ENCODE assay signal across 13 cellular contexts in the genomic region with DNA sequence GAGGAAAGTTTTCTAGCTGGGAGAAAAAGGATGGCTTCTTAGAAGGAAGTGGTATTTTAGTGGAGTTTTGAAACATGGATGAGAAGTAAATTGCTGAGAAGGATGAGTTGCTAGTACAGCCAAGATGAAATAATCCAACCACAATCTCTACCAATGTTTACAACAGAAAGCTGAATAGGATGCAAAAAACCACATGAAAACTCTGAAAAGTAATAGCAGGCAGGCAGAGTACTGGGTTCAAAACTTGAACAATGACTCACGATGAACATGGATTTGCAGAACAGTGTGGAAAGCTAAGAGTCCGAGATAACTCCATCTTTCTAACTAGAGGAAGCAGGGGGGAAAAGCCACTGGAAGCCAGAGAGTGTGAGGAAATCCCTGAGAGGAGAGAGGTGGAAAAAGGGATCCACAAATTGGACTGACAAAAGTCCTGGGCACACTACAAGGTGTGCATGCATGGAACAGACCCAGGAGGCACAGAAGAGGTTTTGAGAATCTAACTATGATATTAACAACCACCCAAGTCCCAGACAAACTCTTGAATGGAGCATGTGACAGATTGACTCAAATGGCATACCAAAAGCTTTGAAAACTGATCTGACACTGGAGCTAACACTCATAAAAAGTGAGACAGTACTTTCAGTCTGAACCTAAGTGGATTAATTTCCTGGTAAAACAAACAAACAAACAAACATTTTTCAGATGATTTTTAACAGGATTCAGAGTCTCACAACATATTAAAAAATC.
DNase-seq lines count a peak whose midpoint lies in the region; ATAC-seq and TF ChIP-seq lines count a peak whose summit lies in the region.
"Had no signal": no experiment of that assay in that cellular context is flagged by ENCODE, and none has a peak within 500 bp of the region (broad histone marks: within the 10 kb centered on the region; RNA-seq: fewer than 3 reads in every experiment).

No MANE protein-coding gene starts in this region.

- no peak overlapping the region for H4K8ac ChIP-seq in mesendoderm (ENCODE audit: low read depth, low read length)

- H2AFZ ChIP-seq in SU-DHL-6 (ENCODE audit: low read depth, low read length, severe bottlenecking), result no peak overlapping the region

- no peak overlapping the region for H2BK15ac ChIP-seq in mesendoderm (replicated peaks; ENCODE audit: low read depth)

- H3K23ac ChIP-seq in mesendoderm (ENCODE audit: low read length), result no peak overlapping the region

- H3K79me2 ChIP-seq in SU-DHL-6 (ENCODE audit: insufficient read depth, low read length) (peaks cover 84% of the 10 kb centered on the region), mesendoderm (ENCODE audit: control insufficient read depth, insufficient read depth, low read length) (no peaks in the 10 kb centered on the region)

- peaks cover 19% of the 10 kb centered on the region for H3K36me3 ChIP-seq in SU-DHL-6 (ENCODE audit: low read length)
- no peaks in the 10 kb centered on the region for H3K36me3 ChIP-seq in mesendoderm (ENCODE audit: control insufficient read depth, insufficient read depth, low read length)

- TF ChIP-seq CTCF in SU-DHL-6 (IDR thresholded peaks at IDR 0.05; ENCODE audit: insufficient read depth, low read length, poor library complexity, severe bottlenecking), result no peak

- ATAC-seq in HG03460 (IDR thresholded peaks at IDR 0.05; ENCODE audit: unreplicated experiment), result no peak

- no peak for DNase-seq in activated naive CD4-positive, alpha-beta T cell treated with anti-CD3 and anti-CD28 coated beads, Interleukin-2, amount 50 U/mL, for 16 hours
- no peak for DNase-seq in COR-L47 (lab: John Stamatoyannopoulos, UW)
- DNase-seq in mesendoderm, result no peak
- DNase-seq in NCI-H2029 treated with DMSO at 0.1 percent for 48 hours (lab: John Stamatoyannopoulos, UW), result no peak
- DNase-seq: activated effector memory CD4-positive, alpha-beta T cell treated with Interleukin-2 at 50 U/mL for 16 hours; GDM1; NCI-H446 treated with DMSO at 0.1 percent for 48 hours; stimulated activated CD4-positive, alpha-beta T cell treated with anti-CD3 and anti-CD28 coated beads, Interleukin-1b, Interleukin-23, amount 100 ng/mL, for 48 hours had no signal

- H3K9me3 Mint-ChIP-seq in activated naive CD4-positive, alpha-beta T cell treated with anti-CD3 and anti-CD28 coated beads, Interleukin-2, amount 50 U/mL, for 24 hours, result peaks cover 16% of the 10 kb centered on the region
- H3K9me3 Mint-ChIP-seq in dendritic cell treated with granulocyte-macrophage colony-stimulating factor and Interleukin-4, amounts not matched to agents 40 ng/mL and 50 ng/mL, for 4 days, result peaks cover 13% of the 10 kb centered on the region

- H3K27me3 ChIP-seq in SU-DHL-6 (ENCODE audit: low read length) (no peaks in the 10 kb centered on the region), mesendoderm (ENCODE audit: insufficient read depth, low read length, poor library complexity) (no peaks in the 10 kb centered on the region)

- H4K20me1 ChIP-seq in SU-DHL-6 (ENCODE audit: low read depth, low read length), result no peaks in the 10 kb centered on the region

- no peak overlapping the region for H2BK120ac ChIP-seq in mesendoderm (ENCODE audit: low read depth, low read length)

- H3K27ac ChIP-seq in SU-DHL-6 (ENCODE audit: low read depth, low read length) (peak overlapping the region; percentile 100), mesendoderm (ENCODE audit: low read depth, low read length) (no peak overlapping the region)

- H3K4me3 Mint-ChIP-seq in activated naive CD4-positive, alpha-beta T cell treated with anti-CD3 and anti-CD28 coated beads, Interleukin-2, amount 50 U/mL, for 24 hours, result peak overlapping the region; percentile 67
- no peak overlapping the region for H3K4me3 Mint-ChIP-seq in dendritic cell treated with granulocyte-macrophage colony-stimulating factor and Interleukin-4, amounts not matched to agents 40 ng/mL and 50 ng/mL, for 4 days
- H3K4me3 Mint-ChIP-seq: mesothelial cell of epicardium had no signal

- WGBS in mesendoderm (ENCODE audit: extremely low coverage, insufficient coverage, low lambda C conversion rate), result no CpG with 5 or more reads among the region's 2 CpGs

- no peak overlapping the region for H2BK5ac ChIP-seq in mesendoderm (ENCODE audit: low read length)

- peaks cover 32% of the 10 kb centered on the region for H3K36me3 Mint-ChIP-seq in activated naive CD4-positive, alpha-beta T cell treated with anti-CD3 and anti-CD28 coated beads, Interleukin-2, amount 50 U/mL, for 24 hours
- H3K36me3 Mint-ChIP-seq in dendritic cell treated with granulocyte-macrophage colony-stimulating factor and Interleukin-4, amounts not matched to agents 40 ng/mL and 50 ng/mL, for 4 days (ENCODE audit: low read depth), result peaks cover 85% of the 10 kb centered on the region

- H3K27me3 Mint-ChIP-seq in activated naive CD4-positive, alpha-beta T cell treated with anti-CD3 and anti-CD28 coated beads, Interleukin-2, amount 50 U/mL, for 24 hours, result no peaks in the 10 kb centered on the region
- no peaks in the 10 kb centered on the region for H3K27me3 Mint-ChIP-seq in dendritic cell treated with granulocyte-macrophage colony-stimulating factor and Interleukin-4, amounts not matched to agents 40 ng/mL and 50 ng/mL, for 4 days

- H3K4me2 ChIP-seq in SU-DHL-6 (ENCODE audit: low read depth, low read length, poor library complexity, severe bottlenecking) (peak overlapping the region; percentile 62), mesendoderm (ENCODE audit: low read length) (no peak overlapping the region)

- no peak overlapping the region for H3K4ac ChIP-seq in mesendoderm (ENCODE audit: low read depth, low read length)

- peaks cover 82% of the 10 kb centered on the region for H3F3A ChIP-seq in SU-DHL-6 (ENCODE audit: insufficient read depth)

- no peak overlapping the region for H3K56ac ChIP-seq in mesendoderm (ENCODE audit: low read length)

- intact Hi-C loops in dendritic cell treated with granulocyte-macrophage colony-stimulating factor and Interleukin-4, amounts not matched to agents 40 ng/mL and 50 ng/mL, for 4 days (cut with micrococcal nuclease), result no loop called here

- H3K9me3 ChIP-seq in SU-DHL-6 (ENCODE audit: insufficient read depth, low read length), result no peaks in the 10 kb centered on the region

- H3K4me1 Mint-ChIP-seq in activated naive CD4-positive, alpha-beta T cell treated with anti-CD3 and anti-CD28 coated beads, Interleukin-2, amount 50 U/mL, for 24 hours, result peaks cover 67% of the 10 kb centered on the region
- peaks cover 49% of the 10 kb centered on the region for H3K4me1 Mint-ChIP-seq in dendritic cell treated with granulocyte-macrophage colony-stimulating factor and Interleukin-4, amounts not matched to agents 40 ng/mL and 50 ng/mL, for 4 days (ENCODE audit: low read depth)

- peak overlapping the region; percentile 40 for H3K9ac ChIP-seq in SU-DHL-6 (ENCODE audit: low read length)
- H3K9ac ChIP-seq in mesendoderm (ENCODE audit: low read length), result no peak overlapping the region

- no peaks in the 10 kb centered on the region for H3K9me2 ChIP-seq in SU-DHL-6 (replicated peaks; ENCODE audit: insufficient read depth, low read length)

- H3K27ac Mint-ChIP-seq in activated naive CD4-positive, alpha-beta T cell treated with anti-CD3 and anti-CD28 coated beads, Interleukin-2, amount 50 U/mL, for 24 hours, result peak overlapping the region; percentile 77
- H3K27ac Mint-ChIP-seq in dendritic cell treated with granulocyte-macrophage colony-stimulating factor and Interleukin-4, amounts not matched to agents 40 ng/mL and 50 ng/mL, for 4 days, result peak overlapping the region; percentile 71
- H3K27ac Mint-ChIP-seq: mesothelial cell of epicardium had no signal

- no peak overlapping the region for H4K5ac ChIP-seq in mesendoderm (ENCODE audit: low read length)

- H3K4me1 ChIP-seq in mesendoderm (ENCODE audit: control insufficient read depth, low read depth, low read length), result no peaks in the 10 kb centered on the region

- H3K79me1 ChIP-seq in mesendoderm (ENCODE audit: low read length), result peaks cover 6% of the 10 kb centered on the region

- H3K4me3 ChIP-seq in SU-DHL-6 (ENCODE audit: insufficient read depth, low read length, poor library complexity, severe bottlenecking), result peak overlapping the region; percentile 18
- H3K4me3 ChIP-seq in mesendoderm (ENCODE audit: low read length), result no peak overlapping the region

- no peak overlapping the region for H3K18ac ChIP-seq in mesendoderm (ENCODE audit: low read length)

- no peak overlapping the region for H2AK5ac ChIP-seq in mesendoderm (ENCODE audit: low read length)
